9 cellular contexts compared by ENCODE assay signal in the genomic region with DNA sequence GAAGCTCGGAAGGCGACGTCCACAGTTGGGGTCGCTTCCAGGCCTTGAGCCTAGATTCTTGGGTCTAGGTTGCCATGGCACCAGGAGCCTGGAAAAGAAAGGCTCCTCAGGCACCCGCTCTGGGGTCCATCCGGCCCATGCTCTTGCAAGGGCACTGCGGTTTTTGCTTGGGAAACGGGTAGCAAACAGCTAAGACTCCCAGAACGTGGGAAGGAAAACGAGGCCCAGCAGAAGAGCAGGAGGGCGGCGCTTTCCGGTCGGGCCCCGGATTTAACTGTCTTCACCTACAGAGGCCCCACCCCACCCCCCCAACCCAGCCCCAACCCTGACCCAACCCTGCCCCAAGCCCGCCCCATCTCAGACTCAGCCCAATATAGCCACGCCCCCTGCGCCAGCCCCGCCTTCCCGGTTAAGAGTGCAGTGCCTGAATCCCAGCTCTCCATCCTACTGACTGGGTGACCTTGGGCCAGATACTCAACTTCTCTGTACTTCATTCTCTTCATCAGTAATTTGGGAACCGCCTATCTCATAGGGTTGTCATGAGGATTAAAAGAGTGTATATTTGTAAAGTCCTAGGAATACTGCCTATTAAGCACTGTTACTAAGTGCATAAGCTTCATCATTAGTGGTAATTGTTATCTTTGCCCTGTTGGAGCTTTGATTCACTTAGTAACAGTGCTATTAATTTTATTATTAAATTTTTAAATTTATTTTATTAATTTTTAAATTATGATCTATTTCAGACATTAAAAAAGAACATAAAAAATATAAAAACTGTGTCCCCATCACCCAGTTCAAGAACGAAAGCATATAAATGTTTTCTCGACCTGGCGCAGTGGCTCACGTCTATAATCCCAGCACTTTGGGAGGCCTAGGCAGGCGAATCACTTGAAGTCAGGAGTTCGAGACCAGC. TPM values are rescaled to one million over a fixed set of nuclear protein-coding genes. Genes with fewer than 3 reads are reported as not detected.
A peak's percentile ranks its signal among the peaks of the same experiment; 100 is the strongest.
DNase-seq lines count a peak whose midpoint lies in the region; ATAC-seq and TF ChIP-seq lines count a peak whose summit lies in the region.
"Had no signal": no experiment of that assay in that cellular context is flagged by ENCODE, and none has a peak within 500 bp of the region (broad histone marks: within the 10 kb centered on the region; RNA-seq: fewer than 3 reads in every experiment).

No MANE protein-coding gene starts in this region.

- H2BK20ac ChIP-seq in IMR-90 (ENCODE audit: low read depth, low read length): no peak overlapping the region

- H3K4ac ChIP-seq in IMR-90 (ENCODE audit: low read depth, low read length): no peak overlapping the region

- no peaks in the 10 kb centered on the region for H3K79me1 ChIP-seq in IMR-90 (ENCODE audit: low read depth in 1 of 2, low read length in 2 of 2)

- peaks cover 0 to 20% (median 8%) of the 10 kb centered on the region in 4 donors for H3K4me1 Mint-ChIP-seq in CD4-positive, CD25-positive, alpha-beta regulatory T cell

- H3K27ac Mint-ChIP-seq in CD4-positive, CD25-positive, alpha-beta regulatory T cell: peak overlapping the region in 1 of 3 donors; percentile 24

- TF ChIP-seq CTCF in IMR-90 (conservative IDR thresholded peaks at IDR 0.05; ENCODE audit: low read depth, low read length) (no peak), lung (IDR thresholded peaks at IDR 0.05; ENCODE audit: control extremely low read depth, extremely low read depth) (no peak), tibial artery (IDR thresholded peaks at IDR 0.05) (no peak)

- H2BK120ac ChIP-seq in IMR-90 (ENCODE audit: low read depth, low read length): no peak overlapping the region

- no peak overlapping the region for H3K4me3 ChIP-seq in CD4-positive, CD25-positive, alpha-beta regulatory T cell (ENCODE audit: low read depth, low read length)
- H3K4me3 ChIP-seq in IMR-90 (ENCODE audit: insufficient read depth, low read depth, low read length): no peak overlapping the region
- no peak overlapping the region for H3K4me3 ChIP-seq in lung
- H3K4me3 ChIP-seq in tibial artery: no peak overlapping the region
- H3K4me3 ChIP-seq: heart right ventricle had no signal

- H3K27me3 Mint-ChIP-seq in CD4-positive, CD25-positive, alpha-beta regulatory T cell: peaks cover 7% of the 10 kb centered on the region

- no peak for TF ChIP-seq RAD21 in IMR-90 (IDR thresholded peaks at IDR 0.05; ENCODE audit: low read length)

- POLR2A ChIA-PET in IMR-90 (lab: Charles Lee; ENCODE audit: unreplicated experiment): no interaction called here

- intact Hi-C loops in IMR-90 (cut with micrococcal nuclease): no loop called here
- intact Hi-C loops in tibial artery (cut with DNase I; ENCODE audit: low total_unique reads): no loop called here

- no peak overlapping the region for H3K27ac ChIP-seq in CD4-positive, CD25-positive, alpha-beta regulatory T cell (ENCODE audit: insufficient read depth, low read length, poor library complexity, severe bottlenecking)
- H3K27ac ChIP-seq in IMR-90 (ENCODE audit: insufficient read depth, low read length): no peak overlapping the region
- H3K27ac ChIP-seq in lung (ENCODE audit: low read depth in 1 of 2, low read length in 1 of 2): no peak overlapping the region
- no peak overlapping the region for H3K27ac ChIP-seq in tibial artery
- H3K27ac ChIP-seq: heart right ventricle had no signal

- H3K9ac ChIP-seq in IMR-90 (ENCODE audit: low read depth, low read length): no peak overlapping the region

- no peaks in the 10 kb centered on the region for H3K9me1 ChIP-seq in IMR-90 (ENCODE audit: insufficient read depth, low read length)

- H3K9me3 ChIP-seq in CD4-positive, CD25-positive, alpha-beta regulatory T cell (ENCODE audit: control insufficient read depth in 2 of 2, low read length in 2 of 2): no peaks in the 10 kb centered on the region
- H3K9me3 ChIP-seq in IMR-90 (ENCODE audit: control insufficient read depth, insufficient read depth, low read length) (peaks cover 2% of the 10 kb centered on the region; the same call in 1 of the 2 replicates), lung (ENCODE audit: control insufficient read depth in 2 of 2, insufficient read depth in 1 of 2, low read length in 1 of 2) (no peaks in the 10 kb centered on the region), tibial artery (no peaks in the 10 kb centered on the region)
- H3K9me3 ChIP-seq: heart right ventricle had no signal

- H2AK5ac ChIP-seq in IMR-90 (ENCODE audit: low read depth, low read length): no peak overlapping the region

- no TSS peak for BruUV-seq in IMR-90 (replicated peaks; lab: Mats Ljungman, UMichigan)

- H4K20me1 ChIP-seq in IMR-90 (ENCODE audit: insufficient read depth, low read length): no peaks in the 10 kb centered on the region

- H2AK9ac ChIP-seq in IMR-90 (replicated peaks; ENCODE audit: low read depth, low read length, poor library complexity): no peak overlapping the region

- no peak overlapping the region for H4K91ac ChIP-seq in IMR-90 (ENCODE audit: insufficient read depth, low read depth, low read length)

- dilution Hi-C loops in IMR-90 (cut with HindIII; ENCODE audit: low sequenced_read_pairs, unreplicated experiment): no loop called here

- H2BK5ac ChIP-seq in IMR-90 (ENCODE audit: low read depth, low read length, poor library complexity, severe bottlenecking): no peak overlapping the region

- 81% methylated on average over 3 of the region's 27 CpGs; no CpG with 5 or more reads in 1 of the 2 experiments for WGBS in IMR-90 (ENCODE audit: extremely low coverage in 2 of 2, insufficient read length in 1 of 2), 2 experiments
- WGBS in lung, 2 donors: 53 to 77% methylated on average over 27 of the region's 27 CpGs

- no peak overlapping the region for H3K4me3 Mint-ChIP-seq in CD4-positive, CD25-positive, alpha-beta regulatory T cell

- H2AFZ ChIP-seq in IMR-90 (replicated peaks; ENCODE audit: low read length, poor library complexity): no peak overlapping the region

- no peaks in the 10 kb centered on the region for H3K36me3 Mint-ChIP-seq in CD4-positive, CD25-positive, alpha-beta regulatory T cell

- no peaks in the 10 kb centered on the region for H3K27me3 ChIP-seq in CD4-positive, CD25-positive, alpha-beta regulatory T cell (ENCODE audit: control insufficient read depth, insufficient read depth, low read length)
- H3K27me3 ChIP-seq in IMR-90 (ENCODE audit: control insufficient read depth, insufficient read depth, low read length) (no peaks in the 10 kb centered on the region), lung (ENCODE audit: control insufficient read depth, insufficient read depth) (no peaks in the 10 kb centered on the region), tibial artery (no peaks in the 10 kb centered on the region)
- H3K27me3 ChIP-seq: heart right ventricle had no signal

- ATAC-seq in CD4-positive, CD25-positive, alpha-beta regulatory T cell (ENCODE audit: low read depth in 2 of 2): peak; percentile 50 to 53
- ATAC-seq in IMR-90 (ENCODE audit: low read depth) (peak; percentile 59; the same call in 1 of the 2 replicates), lung (ENCODE audit: insufficient read depth, low FRiP score) (no peak), HG03521 (IDR thresholded peaks at IDR 0.05; ENCODE audit: unreplicated experiment) (no peak)

- no peak overlapping the region for H3K14ac ChIP-seq in IMR-90 (replicated peaks; ENCODE audit: low read depth, low read length)

- CTCF ChIA-PET in IMR-90 (lab: Yijun Ruan, JAX): no interaction called here

- no peaks in the 10 kb centered on the region for H3K4me1 ChIP-seq in CD4-positive, CD25-positive, alpha-beta regulatory T cell (ENCODE audit: control insufficient read depth, insufficient read depth, low read length, poor library complexity, severe bottlenecking)
- H3K4me1 ChIP-seq in IMR-90 (ENCODE audit: control insufficient read depth, insufficient read depth, low read length) (peaks cover 1% of the 10 kb centered on the region; the same call in 1 of the 2 replicates), lung (ENCODE audit: control insufficient read depth in 2 of 2, insufficient read depth in 2 of 2, low read length in 2 of 2) (peaks cover 0 to 6% of the 10 kb centered on the region in 2 donors), tibial artery (no peaks in the 10 kb centered on the region)

- H3K56ac ChIP-seq in IMR-90 (ENCODE audit: extremely low read depth, insufficient read depth, low read length): no peak overlapping the region

- H3K18ac ChIP-seq in IMR-90 (ENCODE audit: low read depth, low read length): no peak overlapping the region

- H3K4me2 ChIP-seq in IMR-90 (ENCODE audit: low read depth, low read length): no peak overlapping the region

- no peak for TF ChIP-seq POLR2A in IMR-90 (IDR thresholded peaks at IDR 0.05; ENCODE audit: low read depth, low read length)

- no peak overlapping the region for H2BK15ac ChIP-seq in IMR-90 (ENCODE audit: low read depth, low read length)

- no peaks in the 10 kb centered on the region for H3K36me3 ChIP-seq in CD4-positive, CD25-positive, alpha-beta regulatory T cell (ENCODE audit: control insufficient read depth, insufficient read depth, low read length)
- H3K36me3 ChIP-seq in IMR-90 (ENCODE audit: control insufficient read depth, insufficient read depth, low read length) (no peaks in the 10 kb centered on the region), lung (ENCODE audit: control insufficient read depth in 2 of 2, insufficient read depth in 2 of 2, low read length in 2 of 2) (no peaks in the 10 kb centered on the region), tibial artery (no peaks in the 10 kb centered on the region)
- H3K36me3 ChIP-seq: heart right ventricle had no signal

- no peak overlapping the region for H4K5ac ChIP-seq in IMR-90 (ENCODE audit: low read depth, low read length)

- peak in 1 of 3 donors; percentile 32 for DNase-seq in CD4-positive, CD25-positive, alpha-beta regulatory T cell
- DNase-seq in IMR-90: no peak
- DNase-seq in activated CD8-positive, alpha-beta memory T cell treated with anti-CD3 and anti-CD28 coated beads, Interleukin-2, amount 50 U/mL, for 48 hours: peak; percentile 71
- DNase-seq in lung (ENCODE audit: low spot score): peak; percentile 38
- no peak for DNase-seq in NCI-H2107 treated with DMSO at 0.1 percent for 48 hours (lab: John Stamatoyannopoulos, UW; ENCODE audit: unreplicated experiment)
- no peak for DNase-seq in tibial artery
- DNase-seq in NCI-H146 treated with DMSO at 0.1 percent for 48 hours (lab: John Stamatoyannopoulos, UW; ENCODE audit: unreplicated experiment): no peak

- no peak overlapping the region for H4K8ac ChIP-seq in IMR-90 (ENCODE audit: low read depth in 2 of 2, low read length in 2 of 2)

- no peak overlapping the region for H3K23ac ChIP-seq in IMR-90 (ENCODE audit: low read depth, low read length)

- no peaks in the 10 kb centered on the region for H3K9me3 Mint-ChIP-seq in CD4-positive, CD25-positive, alpha-beta regulatory T cell

- in situ Hi-C loops in IMR-90 (cut with MboI; ENCODE audit: low sequenced_read_pairs): no loop called here

TF ChIP-seq in IMR-90, 13 proteins besides CTCF, POLR2A, EP300 and RAD21 (continues in another document):
- no peak for TF ChIP-seq MXI1 (IDR thresholded peaks at IDR 0.05; ENCODE audit: borderline replicate concordance, low read depth, low read length)

RNA-seq across cellular contexts. Expression of a gene that starts 28.4 kb away (rescaled TPM):
- total RNA-seq in CD4-positive, CD25-positive, alpha-beta regulatory T cell: 0.27 TPM
- polyA plus RNA-seq in CD4-positive, CD25-positive, alpha-beta regulatory T cell: not detected
- total RNA-seq in IMR-90 (2012; rRNA removed) (3.6 and 4.8 TPM in 2 replicates), lung (10 to 100 TPM; 62.3 to 67.9 TPM)
- polyA plus RNA-seq in IMR-90 (2012; rRNA removed) (8.5 and 13.6 TPM in 2 replicates), lung (10 to 100 TPM; 24.2 to 56.0 TPM)
- 4.7 and 9.3 TPM in 2 replicates for polyA plus RNA-seq in IMR-90 (2012; cell fraction: cytosol; rRNA removed)
- 17.3 and 42.6 TPM in 2 replicates for polyA plus RNA-seq in IMR-90 (2012; cell fraction: nucleus; rRNA removed; ENCODE audit: low replicate concordance)

Comparison
In these comparisons a context has a peak if more than half of its experiments do, and no peak if none do; other contexts are left out.
1. ATAC-seq: peak in CD4-positive, CD25-positive, alpha-beta regulatory T cell (2 of 2) and IMR-90 (single experiment); none in lung (single experiment) and HG03521 (single experiment).
2. DNase-seq: peak in activated CD8-positive, alpha-beta memory T cell treated with anti-CD3 and anti-CD28 coated beads, Interleukin-2, amount 50 U/mL, for 48 hours (single experiment) and lung (single experiment); none in IMR-90 (single experiment), NCI-H2107 treated with DMSO at 0.1 percent for 48 hours (single experiment), tibial artery (0 of 2) and NCI-H146 treated with DMSO at 0.1 percent for 48 hours (single experiment).
3. RNA of a gene that starts 28.4 kb away (total RNA-seq): 62.3 to 67.9 TPM in lung; 3.6 to 4.8 TPM in IMR-90 and 0.27 TPM in CD4-positive, CD25-positive, alpha-beta regulatory T cell (single experiment); every median in the first group is over 10 times any median in the second.